Comparison of ENCODE assay signal across 15 cellular contexts in the genomic region with DNA sequence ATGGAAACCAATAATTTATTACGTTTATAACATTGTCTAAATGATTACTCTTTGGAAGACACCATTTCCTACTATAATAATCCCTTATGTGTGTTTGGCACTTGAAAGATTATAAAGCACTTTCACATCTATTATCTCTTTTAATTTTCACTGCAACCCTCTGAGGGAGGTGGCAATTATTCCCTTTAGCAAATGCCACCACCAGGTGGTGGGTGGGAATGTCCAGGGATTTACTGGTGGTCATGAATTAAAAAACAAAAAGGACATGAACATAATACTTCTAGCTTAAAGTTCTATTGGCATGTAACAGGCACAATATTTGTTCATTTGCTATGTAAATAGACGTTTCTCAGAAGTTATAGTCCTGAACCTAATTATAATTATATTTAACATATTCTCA. TPM values are rescaled to one million over a fixed set of nuclear protein-coding genes. Genes with fewer than 3 reads are reported as not detected.
DNase-seq lines count a peak whose midpoint lies in the region; ATAC-seq, FAIRE-seq and TF ChIP-seq lines count a peak whose summit lies in the region.
"Had no signal": no experiment of that assay in that cellular context is flagged by ENCODE, and none has a peak within 500 bp of the region (broad histone marks: within the 10 kb centered on the region; RNA-seq: fewer than 3 reads in every experiment).

No MANE protein-coding gene starts in this region.

- H3K9me3 Mint-ChIP-seq in brain: peaks cover 0 to 9% (median 3%) of the 10 kb centered on the region in 5 experiments
- H3K9me3 Mint-ChIP-seq in natural killer cell: no peaks in the 10 kb centered on the region

- intact Hi-C loops in natural killer cell (cut with micrococcal nuclease) (no loop called here), heart left ventricle (cut with DNase I) (loop anchor here in 3 of 10 donors (5.0 to 10.0 kb wide), 3 partner anchors 54 to 176 kb away; no protein-coding TSS in a partner anchor), lower lobe of right lung (cut with DNase I) (no loop called here)

- TF ChIP-seq POLR2A in heart left ventricle (IDR thresholded peaks at IDR 0.05): no peak

- ATAC-seq in natural killer cell (no peak), heart left ventricle (no peak), lower lobe of right lung (no peak)
- ATAC-seq: mucosa of descending colon had no signal

- H3K27me3 ChIP-seq in heart left ventricle (peaks cover 0 to 43% (median 10%) of the 10 kb centered on the region in 9 donors), lower lobe of right lung (ENCODE audit: low read depth) (peaks cover 38% of the 10 kb centered on the region)

- H3K4me3 ChIP-seq in LNCaP clone FGC (ENCODE audit: low read depth, low read length) (no peak overlapping the region), heart left ventricle (no peak overlapping the region), lower lobe of right lung (no peak overlapping the region)
- H3K4me3 ChIP-seq: mucosa of descending colon, sigmoid colon, suprapubic skin had no signal

- H3K27ac ChIP-seq in heart left ventricle (no peak overlapping the region), lower lobe of right lung (no peak overlapping the region)
- H3K27ac ChIP-seq: sigmoid colon, suprapubic skin had no signal

- peaks cover 0 to under 1% (median 0%) of the 10 kb centered on the region in 9 donors for H3K36me3 ChIP-seq in heart left ventricle
- H3K36me3 ChIP-seq in lower lobe of right lung: no peaks in the 10 kb centered on the region
- H3K36me3 ChIP-seq: sigmoid colon, suprapubic skin had no signal

- peaks cover 20% of the 10 kb centered on the region for H3K36me3 Mint-ChIP-seq in brain
- no peaks in the 10 kb centered on the region for H3K36me3 Mint-ChIP-seq in natural killer cell

- H3K4me1 ChIP-seq in heart left ventricle: peaks cover 0 to 18% (median 6%) of the 10 kb centered on the region in 12 donors
- H3K4me1 ChIP-seq in lower lobe of right lung: peaks cover 15% of the 10 kb centered on the region

- WGBS in heart left ventricle, 4 donors: 79 to 85% (median 82%) methylated on average over 2 of the region's 2 CpGs

- H3K4me3 Mint-ChIP-seq in brain: peak overlapping the region in 4 of 5 experiments; percentile 36 to 74 (median 60)
- H3K4me3 Mint-ChIP-seq in natural killer cell: peak overlapping the region; percentile 38

- H3K27me3 Mint-ChIP-seq in brain (peaks cover 38% of the 10 kb centered on the region), natural killer cell (ENCODE audit: low read depth in 2 of 2) (peaks cover 30 to 37% of the 10 kb centered on the region in 2 donors)

- DNase-seq in D721Med (ENCODE audit: insufficient read length, low spot score) (no peak), LNCaP clone FGC (ENCODE audit: low read depth) (no peak), natural killer cell (no peak), heart left ventricle (no peak), lower lobe of right lung (no peak), hepatic stellate cell (ENCODE audit: low spot score) (no peak), HEK293T (ENCODE audit: extremely low spot score) (no peak)
- DNase-seq: activated CD4-positive, alpha-beta T cell treated with anti-CD3 and anti-CD28 coated beads, Interleukin-2, amount 50 U/mL, for 1 hour; activated gamma-delta T cell; mucosa of descending colon; NCI-H187 treated with DMSO at 0.1 percent for 48 hours; sigmoid colon had no signal

- no peak overlapping the region for H3K27ac Mint-ChIP-seq in brain
- H3K27ac Mint-ChIP-seq in natural killer cell: no peak overlapping the region

- FAIRE-seq in D721Med (lab: Jason Lieb, UNC): no peak

- H3K4me1 Mint-ChIP-seq in brain: peaks cover 20% of the 10 kb centered on the region
- peaks cover 19% of the 10 kb centered on the region in 2 donors for H3K4me1 Mint-ChIP-seq in natural killer cell

- H3K9me3 ChIP-seq in heart left ventricle (peaks cover 0 to 11% (median 0%) of the 10 kb centered on the region in 12 donors), lower lobe of right lung (no peaks in the 10 kb centered on the region)
- H3K9me3 ChIP-seq: mucosa of descending colon, sigmoid colon, suprapubic skin had no signal

- POLR2A ChIA-PET in HEK293T (lab: Yijun Ruan, JAX): interaction anchor here (0.7 to 2.6 kb wide), 3 partner anchors 15 to 273 kb away, joined by 3 to 17 read pairs (median 11); partner anchors contain the start of gene NAA15

- CTCF ChIA-PET in HEK293T (lab: Yijun Ruan, JAX): interaction anchor here (0.6 to 3.4 kb wide), 8 partner anchors 11 to 863 kb away, joined by 3 to 20 read pairs (median 3); partner anchors contain the start of gene NAA15

- TF ChIP-seq CTCF in D721Med (IDR thresholded peaks at IDR 0.05; ENCODE audit: insufficient read depth, missing control alignments): peak; percentile 28
- TF ChIP-seq CTCF in LNCaP clone FGC (IDR thresholded peaks at IDR 0.05; ENCODE audit: control insufficient read depth, extremely low read depth, insufficient read depth): peak; percentile 34; the same call in 1 of the 2 replicates
- peak in 1 of 2 experiments; percentile 21 for TF ChIP-seq CTCF in brain (conservative IDR thresholded peaks at IDR 0.05)
- TF ChIP-seq CTCF in natural killer cell (IDR thresholded peaks at IDR 0.05): no peak
- peak in 2 of 12 donors; percentile 10 to 19 for TF ChIP-seq CTCF in heart left ventricle (IDR thresholded peaks at IDR 0.05)
- no peak for TF ChIP-seq CTCF in lower lobe of right lung (IDR thresholded peaks at IDR 0.05)

TF ChIP-seq in HEK293T, 16 proteins besides CTCF, POLR2A, EP300 and RAD21:
- TF ChIP-seq ZNF384 (IDR thresholded peaks at IDR 0.05) (no peak), SUZ12 (IDR thresholded peaks at IDR 0.05) (no peak), TARDBP (IDR thresholded peaks at IDR 0.05) (no peak), ARNT (IDR thresholded peaks at IDR 0.05) (no peak), FOXK2 (IDR thresholded peaks at IDR 0.05) (no peak), LEF1 (IDR thresholded peaks at IDR 0.05; ENCODE audit: borderline replicate concordance) (no peak)

RNA-seq across cellular contexts. Expression of gene MGARP, which starts 1.2 kb away (rescaled TPM):
- 0.41 TPM for polyA plus RNA-seq in brain (ENCODE audit: insufficient read depth, low read depth, low replicate concordance)
- under 1 TPM; 0.35 to 0.78 (median 0.63) TPM for total RNA-seq in natural killer cell
- total RNA-seq in heart left ventricle: 1 to 10 TPM in 4 of 9 donors, under 1 TPM in 5; 0.48 to 7.8 (median 0.98) TPM
- 1 to 10 TPM in 1 of 2 donors, under 1 TPM in 1; 0.83 to 1.6 TPM for polyA plus RNA-seq in heart left ventricle
- not detected for total RNA-seq in lower lobe of right lung
- total RNA-seq: T-helper 1 cell treated with Interleukin-12 subunit alpha and Interleukin-12 subunit beta and Interleukin-4 antibody, amounts not matched to agents 30 ng/mL and 1 ng/mL, for 36 hours had no signal

RNA-seq across cellular contexts. Expression of gene NAA15, which starts 20.1 kb away (rescaled TPM):
- polyA plus RNA-seq in brain (ENCODE audit: insufficient read depth, low read depth, low replicate concordance) (3.8 TPM), heart left ventricle (10 to 100 TPM in 1 of 2 donors, 1 to 10 TPM in 1; 8.7 to 26.1 TPM)
- total RNA-seq in natural killer cell (10 to 100 TPM; 56.7 to 66.3 (median 61.9) TPM), heart left ventricle (10 to 100 TPM; 18.6 to 50.8 (median 33.0) TPM), lower lobe of right lung (31.2 TPM)

RNA-seq across cellular contexts. Expression of gene NDUFC1, which starts 21.1 kb away (rescaled TPM):
- polyA plus RNA-seq in brain (ENCODE audit: insufficient read depth, low read depth, low replicate concordance) (70.8 TPM), heart left ventricle (100 to 1,000 TPM; 168 to 376 TPM)
- total RNA-seq in natural killer cell (10 to 100 TPM; 14.0 to 15.8 (median 14.3) TPM), heart left ventricle (100 to 1,000 TPM in 8 of 9 donors, 10 to 100 TPM in 1; 85.0 to 221 (median 178) TPM), lower lobe of right lung (52.0 TPM)

Comparison
In these comparisons a context has a peak if more than half of its experiments do, and no peak if none do; other contexts are left out.
1. CTCF ChIP-seq: peak in D721Med (single experiment) and LNCaP clone FGC (single experiment); none in natural killer cell (single experiment) and lower lobe of right lung (single experiment).